Comparison of ENCODE assay signal across 2 cellular contexts in genomic region chr12:6165418-6165817, GRCh38.
A peak's percentile ranks its signal among the peaks of the same experiment; 100 is the strongest.
TF ChIP-seq lines count a peak whose summit lies in the region.

No MANE protein-coding gene starts in this region.

TF ChIP-seq in liver, 16 proteins besides CTCF, POLR2A, EP300 and RAD21:
- TF ChIP-seq, protein P1, sequence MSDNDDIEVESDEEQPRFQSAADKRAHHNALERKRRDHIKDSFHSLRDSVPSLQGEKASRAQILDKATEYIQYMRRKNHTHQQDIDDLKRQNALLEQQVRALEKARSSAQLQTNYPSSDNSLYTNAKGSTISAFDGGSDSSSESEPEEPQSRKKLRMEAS (IDR thresholded peaks at IDR 0.05), result no peak
- TF ChIP-seq FOXA1 (IDR thresholded peaks at IDR 0.05), result no peak
- no peak for TF ChIP-seq SP1 (IDR thresholded peaks at IDR 0.05)
- TF ChIP-seq EGR1 (IDR thresholded peaks at IDR 0.05; ENCODE audit: low read depth in 2 of 2), result no peak
- no peak for TF ChIP-seq GABPA (IDR thresholded peaks at IDR 0.05 in 1 of 2, conservative IDR thresholded peaks at IDR 0.05 in 1 of 2)
- no peak for TF ChIP-seq HNF4G (IDR thresholded peaks at IDR 0.05)
- TF ChIP-seq FOXA2 (IDR thresholded peaks at IDR 0.05), result no peak
- TF ChIP-seq RXRA (IDR thresholded peaks at IDR 0.05), result peak; percentile 20 to 36
- TF ChIP-seq NR2F2 (IDR thresholded peaks at IDR 0.05), result no peak
- TF ChIP-seq JUND (IDR thresholded peaks at IDR 0.05), result no peak
- TF ChIP-seq ZBTB33 (IDR thresholded peaks at IDR 0.05), result no peak
- TF ChIP-seq TAF1 (conservative IDR thresholded peaks at IDR 0.05), result no peak
- TF ChIP-seq, protein P2, sequence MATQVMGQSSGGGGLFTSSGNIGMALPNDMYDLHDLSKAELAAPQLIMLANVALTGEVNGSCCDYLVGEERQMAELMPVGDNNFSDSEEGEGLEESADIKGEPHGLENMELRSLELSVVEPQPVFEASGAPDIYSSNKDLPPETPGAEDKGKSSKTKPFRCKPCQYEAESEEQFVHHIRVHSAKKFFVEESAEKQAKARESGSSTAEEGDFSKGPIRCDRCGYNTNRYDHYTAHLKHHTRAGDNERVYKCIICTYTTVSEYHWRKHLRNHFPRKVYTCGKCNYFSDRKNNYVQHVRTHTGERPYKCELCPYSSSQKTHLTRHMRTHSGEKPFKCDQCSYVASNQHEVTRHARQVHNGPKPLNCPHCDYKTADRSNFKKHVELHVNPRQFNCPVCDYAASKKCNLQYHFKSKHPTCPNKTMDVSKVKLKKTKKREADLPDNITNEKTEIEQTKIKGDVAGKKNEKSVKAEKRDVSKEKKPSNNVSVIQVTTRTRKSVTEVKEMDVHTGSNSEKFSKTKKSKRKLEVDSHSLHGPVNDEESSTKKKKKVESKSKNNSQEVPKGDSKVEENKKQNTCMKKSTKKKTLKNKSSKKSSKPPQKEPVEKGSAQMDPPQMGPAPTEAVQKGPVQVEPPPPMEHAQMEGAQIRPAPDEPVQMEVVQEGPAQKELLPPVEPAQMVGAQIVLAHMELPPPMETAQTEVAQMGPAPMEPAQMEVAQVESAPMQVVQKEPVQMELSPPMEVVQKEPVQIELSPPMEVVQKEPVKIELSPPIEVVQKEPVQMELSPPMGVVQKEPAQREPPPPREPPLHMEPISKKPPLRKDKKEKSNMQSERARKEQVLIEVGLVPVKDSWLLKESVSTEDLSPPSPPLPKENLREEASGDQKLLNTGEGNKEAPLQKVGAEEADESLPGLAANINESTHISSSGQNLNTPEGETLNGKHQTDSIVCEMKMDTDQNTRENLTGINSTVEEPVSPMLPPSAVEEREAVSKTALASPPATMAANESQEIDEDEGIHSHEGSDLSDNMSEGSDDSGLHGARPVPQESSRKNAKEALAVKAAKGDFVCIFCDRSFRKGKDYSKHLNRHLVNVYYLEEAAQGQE (IDR thresholded peaks at IDR 0.05), result no peak
- peak in 1 of 2 donors; percentile 7 for TF ChIP-seq HNF4A (conservative IDR thresholded peaks at IDR 0.05)
- TF ChIP-seq ATF3 (IDR thresholded peaks at IDR 0.05), result no peak
- no peak for TF ChIP-seq YY1 (IDR thresholded peaks at IDR 0.05)

TF ChIP-seq in HepG2, 621 proteins besides CTCF, POLR2A, EP300 and RAD21 (continued from another document):
- TF ChIP-seq, protein P3, sequence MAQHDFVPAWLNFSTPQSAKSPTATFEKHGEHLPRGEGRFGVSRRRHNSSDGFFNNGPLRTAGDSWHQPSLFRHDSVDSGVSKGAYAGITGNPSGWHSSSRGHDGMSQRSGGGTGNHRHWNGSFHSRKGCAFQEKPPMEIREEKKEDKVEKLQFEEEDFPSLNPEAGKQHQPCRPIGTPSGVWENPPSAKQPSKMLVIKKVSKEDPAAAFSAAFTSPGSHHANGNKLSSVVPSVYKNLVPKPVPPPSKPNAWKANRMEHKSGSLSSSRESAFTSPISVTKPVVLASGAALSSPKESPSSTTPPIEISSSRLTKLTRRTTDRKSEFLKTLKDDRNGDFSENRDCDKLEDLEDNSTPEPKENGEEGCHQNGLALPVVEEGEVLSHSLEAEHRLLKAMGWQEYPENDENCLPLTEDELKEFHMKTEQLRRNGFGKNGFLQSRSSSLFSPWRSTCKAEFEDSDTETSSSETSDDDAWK (CRISPR knock-in tag; IDR thresholded peaks at IDR 0.05), result no peak
- no peak for TF ChIP-seq ZNF431 (CRISPR knock-in tag; IDR thresholded peaks at IDR 0.05; ENCODE audit: borderline replicate concordance, low read depth)
- no peak for TF ChIP-seq FLYWCH1 (CRISPR knock-in tag; IDR thresholded peaks at IDR 0.05)
- TF ChIP-seq RCOR2 (CRISPR knock-in tag; IDR thresholded peaks at IDR 0.05), result no peak
- TF ChIP-seq PAWR (CRISPR knock-in tag; IDR thresholded peaks at IDR 0.05; ENCODE audit: borderline replicate concordance), result no peak
- no peak for TF ChIP-seq ZFP90 (CRISPR knock-in tag; IDR thresholded peaks at IDR 0.05; ENCODE audit: borderline replicate concordance)
- no peak for TF ChIP-seq E2F2 (CRISPR knock-in tag; IDR thresholded peaks at IDR 0.05; ENCODE audit: borderline replicate concordance)
- no peak for TF ChIP-seq TARDBP (CRISPR knock-in tag; IDR thresholded peaks at IDR 0.05)
- no peak for TF ChIP-seq ZNF225 (CRISPR knock-in tag; IDR thresholded peaks at IDR 0.05)
- no peak for TF ChIP-seq PHF21A (CRISPR knock-in tag; IDR thresholded peaks at IDR 0.05)
- no peak for TF ChIP-seq SYNCRIP (IDR thresholded peaks at IDR 0.05; ENCODE audit: insufficient read depth, low read depth, low read length)
- TF ChIP-seq, protein P4, sequence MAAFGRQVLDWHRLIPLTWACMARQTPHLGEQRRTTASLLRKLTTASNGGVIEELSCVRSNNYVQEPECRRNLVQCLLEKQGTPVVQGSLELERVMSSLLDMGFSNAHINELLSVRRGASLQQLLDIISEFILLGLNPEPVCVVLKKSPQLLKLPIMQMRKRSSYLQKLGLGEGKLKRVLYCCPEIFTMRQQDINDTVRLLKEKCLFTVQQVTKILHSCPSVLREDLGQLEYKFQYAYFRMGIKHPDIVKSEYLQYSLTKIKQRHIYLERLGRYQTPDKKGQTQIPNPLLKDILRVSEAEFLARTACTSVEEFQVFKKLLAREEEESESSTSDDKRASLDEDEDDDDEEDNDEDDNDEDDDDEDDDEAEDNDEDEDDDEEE (CRISPR knock-in tag; IDR thresholded peaks at IDR 0.05), result no peak
- TF ChIP-seq ZNF512 (CRISPR knock-in tag; IDR thresholded peaks at IDR 0.05), result no peak
- no peak for TF ChIP-seq SP140L (CRISPR knock-in tag; IDR thresholded peaks at IDR 0.05; ENCODE audit: borderline replicate concordance)
